In the genomic region with DNA sequence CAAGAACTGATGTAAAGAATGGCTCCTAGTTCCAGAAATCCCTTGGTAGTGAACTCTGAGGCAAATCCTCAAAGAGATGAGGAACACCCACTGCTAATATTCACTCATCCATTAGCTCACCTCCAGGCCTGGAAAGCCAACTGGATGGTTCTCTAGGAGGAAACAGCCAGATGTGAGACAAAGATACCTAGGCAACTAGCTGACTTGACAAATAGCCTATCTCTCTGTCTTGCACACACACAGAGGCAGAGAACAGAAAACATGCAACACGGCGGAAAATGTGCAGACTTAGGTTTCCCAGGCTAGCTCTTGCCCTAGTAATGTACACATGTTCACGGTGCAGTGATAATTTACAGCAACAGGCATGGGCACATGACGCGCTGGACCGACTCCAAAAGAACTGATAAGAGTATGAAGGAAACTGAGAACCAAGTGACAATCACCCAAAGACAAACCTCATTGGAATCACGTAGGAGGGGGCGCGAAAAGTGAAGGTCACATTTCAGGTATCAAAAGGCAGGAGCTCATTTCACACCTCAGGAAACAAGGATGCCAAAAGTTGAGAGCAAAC, we compare ENCODE assay signal across 21 cellular contexts.
DNase-seq lines count a peak whose midpoint lies in the region; ATAC-seq and TF ChIP-seq lines count a peak whose summit lies in the region.
"Had no signal": no experiment of that assay in that cellular context is flagged by ENCODE, and none has a peak within 500 bp of the region (broad histone marks: within the 10 kb centered on the region; RNA-seq: fewer than 3 reads in every experiment).

No MANE protein-coding gene starts in this region.

- TF ChIP-seq EP300 in stomach (IDR thresholded peaks at IDR 0.05) = no peak

- no peak overlapping the region for H3K4me3 Mint-ChIP-seq in activated naive CD4-positive, alpha-beta T cell treated with anti-CD3 and anti-CD28 coated beads, Interleukin-2, amount 10 ng/mL, durations not matched to agents 7 days and 5 days
- peak overlapping the region; percentile 22 for H3K4me3 Mint-ChIP-seq in activated CD8-positive, alpha-beta T cell treated with anti-CD3 and anti-CD28 coated beads for 36 hours

- intact Hi-C loops in activated CD8-positive, alpha-beta T cell treated with anti-CD3 and anti-CD28 coated beads for 36 hours (cut with micrococcal nuclease) = no loop called here
- intact Hi-C loops in stomach (cut with DNase I; ENCODE audit: low total_unique reads) = no loop called here

- no peak for ATAC-seq in activated naive CD4-positive, alpha-beta T cell treated with anti-CD3 and anti-CD28 coated beads, Interleukin-2, amount 50 U/mL, for 72 hours
- no peak for ATAC-seq in activated CD8-positive, alpha-beta T cell treated with anti-CD3 and anti-CD28 coated beads for 36 hours
- ATAC-seq: body of pancreas had no signal

- peaks cover 47% of the 10 kb centered on the region for H3K4me1 Mint-ChIP-seq in activated naive CD4-positive, alpha-beta T cell treated with anti-CD3 and anti-CD28 coated beads, Interleukin-2, amount 10 ng/mL, durations not matched to agents 7 days and 5 days
- peaks cover 74% of the 10 kb centered on the region for H3K4me1 Mint-ChIP-seq in activated CD8-positive, alpha-beta T cell treated with anti-CD3 and anti-CD28 coated beads for 36 hours (ENCODE audit: low read depth)

- no peaks in the 10 kb centered on the region for H3K27me3 Mint-ChIP-seq in activated naive CD4-positive, alpha-beta T cell treated with anti-CD3 and anti-CD28 coated beads, Interleukin-2, amount 10 ng/mL, durations not matched to agents 7 days and 5 days
- no peaks in the 10 kb centered on the region for H3K27me3 Mint-ChIP-seq in activated CD8-positive, alpha-beta T cell treated with anti-CD3 and anti-CD28 coated beads for 36 hours

- H3K27ac Mint-ChIP-seq in activated naive CD4-positive, alpha-beta T cell treated with anti-CD3 and anti-CD28 coated beads, Interleukin-2, amount 50 U/mL, for 72 hours = peak overlapping the region; percentile 15 to 66
- no peak overlapping the region for H3K27ac Mint-ChIP-seq in activated naive CD4-positive, alpha-beta T cell treated with anti-CD3 and anti-CD28 coated beads, Interleukin-2, amount 10 ng/mL, durations not matched to agents 7 days and 5 days
- peak overlapping the region; percentile 89 for H3K27ac Mint-ChIP-seq in activated CD8-positive, alpha-beta T cell treated with anti-CD3 and anti-CD28 coated beads for 36 hours

- no peaks in the 10 kb centered on the region for H3K9me3 ChIP-seq in stomach
- H3K9me3 ChIP-seq: body of pancreas, right atrium auricular region, vagina had no signal

- no peaks in the 10 kb centered on the region for H3K27me3 ChIP-seq in stomach
- H3K27me3 ChIP-seq: body of pancreas, right atrium auricular region, vagina had no signal

- peaks cover 6 to 48% (median 17%) of the 10 kb centered on the region in 4 donors for H3K4me1 ChIP-seq in stomach
- H3K4me1 ChIP-seq: vagina had no signal

- no peak for TF ChIP-seq CTCF in activated CD8-positive, alpha-beta T cell treated with anti-CD3 and anti-CD28 coated beads for 36 hours (IDR thresholded peaks at IDR 0.05)
- TF ChIP-seq CTCF in stomach (IDR thresholded peaks at IDR 0.05) = no peak

- DNase-seq in activated naive CD4-positive, alpha-beta T cell treated with anti-CD3 and anti-CD28 coated beads, Interleukin-2, amount 50 U/mL, for 72 hours (ENCODE audit: low spot score in 2 of 2) = no peak
- DNase-seq in activated naive CD4-positive, alpha-beta T cell treated with anti-CD3 and anti-CD28 coated beads, Interleukin-2, amount 10 ng/mL, durations not matched to agents 7 days and 5 days = no peak
- peak; percentile 51 for DNase-seq in activated CD8-positive, alpha-beta T cell treated with anti-CD3 and anti-CD28 coated beads for 36 hours
- DNase-seq in left kidney (ENCODE audit: low read depth, low spot score) (peak; percentile 50), stomach (peak; percentile 59), SIG-M5 treated with dmso at 0.1 percent for 504 hours (lab: John Stamatoyannopoulos, UW; ENCODE audit: unreplicated experiment) (no peak), caudate nucleus (lab: John Stamatoyannopoulos, UW) (no peak), kidney tubule cell (ENCODE audit: low spot score) (no peak)
- DNase-seq: activated CD4-positive, alpha-beta T cell treated with anti-CD3 and anti-CD28 coated beads, Interleukin-2, amount 50 U/mL, for 1 hour; H7; NCI-H1105; NCI-H2029 treated with DMSO at 0.1 percent for 48 hours; occipital lobe; SHP77 treated with DMSO at 0.1 percent for 48 hours; stimulated activated CD4-positive, alpha-beta T cell treated with anti-CD3 and anti-CD28 coated beads, Interleukin-12 subunit alpha, Interleukin-12 subunit beta, amount 100 ng/mL, for 4 hours; substantia nigra; T-helper 1 cell had no signal

- H3K27ac ChIP-seq in stomach (peak overlapping the region in 2 of 5 donors; percentile 35 to 42), caudate nucleus (ENCODE audit: low read depth, low read length) (no peak overlapping the region)
- H3K27ac ChIP-seq: body of pancreas, HL-60, right atrium auricular region, vagina had no signal

- POLR2A ChIA-PET in activated CD8-positive, alpha-beta T cell treated with anti-CD3 and anti-CD28 coated beads for 36 hours (lab: Charles Lee) = interaction anchor here (1.4 to 2.7 kb wide), 3 partner anchors 33 to 36 kb away, joined by 3 to 11 read pairs (median 4); no protein-coding TSS in a partner anchor

- H3K9me3 Mint-ChIP-seq in activated naive CD4-positive, alpha-beta T cell treated with anti-CD3 and anti-CD28 coated beads, Interleukin-2, amount 50 U/mL, for 72 hours = peaks cover 0 to 4% of the 10 kb centered on the region in 2 donors
- H3K9me3 Mint-ChIP-seq in activated naive CD4-positive, alpha-beta T cell treated with anti-CD3 and anti-CD28 coated beads, Interleukin-2, amount 10 ng/mL, durations not matched to agents 7 days and 5 days = no peaks in the 10 kb centered on the region
- no peaks in the 10 kb centered on the region for H3K9me3 Mint-ChIP-seq in activated CD8-positive, alpha-beta T cell treated with anti-CD3 and anti-CD28 coated beads for 36 hours

- H3K36me3 ChIP-seq in stomach = no peaks in the 10 kb centered on the region
- H3K36me3 ChIP-seq: right atrium auricular region, vagina had no signal

- CTCF ChIA-PET in activated naive CD4-positive, alpha-beta T cell treated with anti-CD3 and anti-CD28 coated beads, Interleukin-2, amount 10 ng/mL, durations not matched to agents 7 days and 5 days (lab: Charles Lee) = no interaction called here
- CTCF ChIA-PET in activated CD8-positive, alpha-beta T cell treated with anti-CD3 and anti-CD28 coated beads for 36 hours (lab: Charles Lee) = interaction anchor here (0.8 to 1.6 kb wide), 7 partner anchors 12 to 321 kb away, joined by 3 to 5 read pairs (median 3); no protein-coding TSS in a partner anchor

- no peak for TF ChIP-seq POLR2A in stomach (IDR thresholded peaks at IDR 0.05)

- 44 to 80% (median 57%) methylated on average over 9 of the region's 9 CpGs for WGBS in stomach, 5 donors

- H3K36me3 Mint-ChIP-seq in activated naive CD4-positive, alpha-beta T cell treated with anti-CD3 and anti-CD28 coated beads, Interleukin-2, amount 50 U/mL, for 72 hours = peaks cover 10 to 12% of the 10 kb centered on the region in 2 donors
- H3K36me3 Mint-ChIP-seq in activated naive CD4-positive, alpha-beta T cell treated with anti-CD3 and anti-CD28 coated beads, Interleukin-2, amount 10 ng/mL, durations not matched to agents 7 days and 5 days = peaks cover 9% of the 10 kb centered on the region
- peaks cover 44% of the 10 kb centered on the region for H3K36me3 Mint-ChIP-seq in activated CD8-positive, alpha-beta T cell treated with anti-CD3 and anti-CD28 coated beads for 36 hours (ENCODE audit: low read depth)

- H3K4me3 ChIP-seq in stomach = no peak overlapping the region
- H3K4me3 ChIP-seq: body of pancreas, right atrium auricular region, vagina had no signal

Comparison
In these comparisons a context has a peak if more than half of its experiments do, and no peak if none do; other contexts are left out.
1. DNase-seq: peak in activated CD8-positive, alpha-beta T cell treated with anti-CD3 and anti-CD28 coated beads for 36 hours (single experiment), left kidney (single experiment) and stomach (single experiment); none in activated naive CD4-positive, alpha-beta T cell treated with anti-CD3 and anti-CD28 coated beads, Interleukin-2, amount 50 U/mL, for 72 hours (0 of 2), activated naive CD4-positive, alpha-beta T cell treated with anti-CD3 and anti-CD28 coated beads, Interleukin-2, amount 10 ng/mL, durations not matched to agents 7 days and 5 days (single experiment), SIG-M5 treated with dmso at 0.1 percent for 504 hours (single experiment), caudate nucleus (0 of 61) and kidney tubule cell (single experiment).